ENCODE assay signal across 20 cellular contexts in genomic region chr3:32646761-32647160, GRCh38.
"Had no signal": no experiment of that assay in that cellular context is flagged by ENCODE, and none has a peak within 500 bp of the region (broad histone marks: within the 10 kb centered on the region; RNA-seq: fewer than 3 reads in every experiment).

No MANE protein-coding gene starts in this region.

- ATAC-seq: activated CD8-positive, alpha-beta T cell treated with anti-CD3 and anti-CD28 coated beads, Interleukin-2, amount 10 ng/mL, durations not matched to agents 7 days and 5 days; heart right ventricle; left lung; stimulated activated naive CD8-positive, alpha-beta T cell treated with anti-CD3 and anti-CD28 coated beads, Interleukin-15, Interleukin-2, amounts not matched to agents 100 U/mL and 50 U/mL, for 24 hours had no signal

- H3K27ac ChIP-seq: heart right ventricle, left lung, tibial artery had no signal

- H3K27ac Mint-ChIP-seq: activated CD4-positive, alpha-beta T cell treated with anti-CD3 and anti-CD28 coated beads, Interleukin-2, amount 10 ng/mL, durations not matched to agents 7 days and 5 days; activated CD8-positive, alpha-beta T cell treated with anti-CD3 and anti-CD28 coated beads, Interleukin-2, amount 10 ng/mL, durations not matched to agents 7 days and 5 days; activated T-cell treated with anti-CD3 and anti-CD28 coated beads, Interleukin-2, amount 50 U/mL, for 24 hours; dendritic cell treated with granulocyte-macrophage colony-stimulating factor and Interleukin-4, amounts not matched to agents 40 ng/mL and 50 ng/mL, for 4 days; nephron progenitor cell had no signal

- H3K9me3 Mint-ChIP-seq: activated CD4-positive, alpha-beta T cell treated with anti-CD3 and anti-CD28 coated beads, Interleukin-2, amount 10 ng/mL, durations not matched to agents 7 days and 5 days; activated T-cell treated with anti-CD3 and anti-CD28 coated beads, Interleukin-2, amount 50 U/mL, for 24 hours; dendritic cell treated with granulocyte-macrophage colony-stimulating factor and Interleukin-4, amounts not matched to agents 40 ng/mL and 50 ng/mL, for 4 days; nephron progenitor cell had no signal

- H3K36me3 ChIP-seq: heart right ventricle, left lung, tibial artery had no signal

- DNase-seq: activated CD4-positive, alpha-beta T cell treated with anti-CD3 and anti-CD28 coated beads, Interleukin-2, amount 10 ng/mL, durations not matched to agents 7 days and 5 days; activated CD8-positive, alpha-beta T cell treated with anti-CD3 and anti-CD28 coated beads, Interleukin-2, amount 10 ng/mL, durations not matched to agents 7 days and 5 days; activated effector memory CD4-positive, alpha-beta T cell treated with Interleukin-2 at 50 U/mL for 16 hours; activated naive CD4-positive, alpha-beta T cell treated with anti-CD3 and anti-CD28 coated beads, Interleukin-2, amount 50 U/mL, for 16 hours; activated T-cell treated with anti-CD3 and anti-CD28 coated beads, Interleukin-2, amount 50 U/mL, for 24 hours; effector memory CD4-positive, alpha-beta T cell; heart right ventricle; left lung; midbrain; nephron progenitor cell; occipital lobe; retina; stimulated activated CD4-positive, alpha-beta T cell treated with anti-CD3 and anti-CD28 coated beads, Interleukin-12 subunit alpha, Interleukin-12 subunit beta, amount 100 ng/mL, for 4 hours; stimulated activated CD4-positive, alpha-beta T cell treated with anti-CD3 and anti-CD28 coated beads, Interleukin-2, amount 100 ng/mL, for 24 hours; stimulated activated naive CD8-positive, alpha-beta T cell treated with anti-CD3 and anti-CD28 coated beads, Interleukin-15, Interleukin-2, amounts not matched to agents 100 U/mL and 50 U/mL, for 24 hours; substantia nigra; T-helper 1 cell; T-helper 9 cell; tibial artery had no signal

- H3K4me3 ChIP-seq: heart right ventricle, left lung, tibial artery had no signal

- H3K9me3 ChIP-seq: heart right ventricle, left lung, tibial artery had no signal
